13 cellular contexts compared by ENCODE assay signal in genomic region chr9:27925815-27926214, GRCh38.
"Had no signal": no experiment of that assay in that cellular context is flagged by ENCODE, and none has a peak within 500 bp of the region (broad histone marks: within the 10 kb centered on the region; RNA-seq: fewer than 3 reads in every experiment).

No MANE protein-coding gene starts in this region.

- FAIRE-seq: astrocyte had no signal

- H3K27me3 ChIP-seq: gastroesophageal sphincter, heart right ventricle, ovary, suprapubic skin, upper lobe of left lung had no signal

- ATAC-seq: activated T-helper 17 cell treated with anti-CD3 and anti-CD28 coated beads, Interleukin-2, amount 50 U/mL, for 72 hours; gastroesophageal sphincter; heart right ventricle; left colon; sciatic nerve had no signal

- H3K36me3 ChIP-seq: gastroesophageal sphincter, heart right ventricle, ovary, suprapubic skin, upper lobe of left lung, WERI-Rb-1 had no signal

- H3K27ac ChIP-seq: gastroesophageal sphincter, heart right ventricle, ovary, suprapubic skin, upper lobe of left lung, WERI-Rb-1 had no signal

- H3K4me1 ChIP-seq: gastroesophageal sphincter, heart right ventricle, suprapubic skin, upper lobe of left lung had no signal

- H3K9me3 ChIP-seq: gastroesophageal sphincter, heart right ventricle, ovary, suprapubic skin, upper lobe of left lung had no signal

- DNase-seq: activated CD4-positive, alpha-beta T cell treated with anti-CD3 and anti-CD28 coated beads, Interleukin-2, amount 50 U/mL, for 48 hours; activated naive CD4-positive, alpha-beta T cell treated with anti-CD3 and anti-CD28 coated beads, Interleukin-2, amount 10 ng/mL, durations not matched to agents 7 days and 5 days; heart right ventricle; left colon; ovary; upper lobe of left lung; WERI-Rb-1 had no signal

- H3K4me3 ChIP-seq: gastroesophageal sphincter, heart right ventricle, lung, ovary, suprapubic skin, upper lobe of left lung had no signal
